1 cellular context compared by ENCODE assay signal in the genomic region with DNA sequence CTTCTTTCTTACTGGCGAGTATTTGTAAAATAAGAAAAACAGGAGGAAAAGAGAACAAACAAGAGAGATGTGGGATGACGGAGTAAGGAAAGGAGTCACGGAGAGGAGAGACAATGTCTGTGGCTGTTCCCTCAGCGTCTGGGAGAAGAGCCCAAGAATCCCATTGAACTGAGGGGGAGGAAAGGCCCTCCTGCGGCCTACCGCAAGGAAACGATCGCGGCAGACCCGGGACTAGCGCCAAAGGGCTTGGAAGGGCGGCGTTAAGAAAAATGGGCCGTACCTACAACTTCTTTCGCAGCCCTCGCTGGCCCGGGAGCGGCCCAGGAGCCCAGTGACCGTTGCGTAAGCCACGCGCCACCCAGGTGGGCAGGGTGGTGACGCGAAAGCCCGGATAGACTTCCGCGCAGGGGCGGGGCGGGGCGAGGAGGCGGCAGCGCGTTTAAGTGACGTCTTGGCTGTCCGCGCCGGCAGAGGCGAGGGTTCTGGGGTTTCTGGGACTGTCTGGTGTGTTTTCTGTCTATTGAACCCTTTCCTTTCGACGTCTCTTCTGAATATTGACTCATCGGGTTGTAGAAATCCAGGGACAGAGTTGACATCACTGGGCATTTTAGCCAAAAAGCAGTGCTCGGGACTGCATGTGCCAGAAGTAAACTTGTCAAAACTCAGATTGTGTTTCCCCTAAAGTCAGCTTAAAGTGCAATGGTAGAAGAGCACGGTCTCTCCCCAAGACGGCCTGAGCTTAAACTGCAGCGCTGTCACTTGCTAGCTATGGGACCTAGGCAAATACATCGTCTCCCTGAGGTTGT.
TF ChIP-seq lines count a peak whose summit lies in the region.

TSS of gene SLC9B1 (minus strand) at position 387 of the 806 bp plus-strand sequence. CDS start 27,994 bp downstream, outside the sequence.

TF ChIP-seq in HepG2, 621 proteins besides CTCF, POLR2A, EP300 and RAD21 (continued from another document and continues in another):
- TF ChIP-seq ZBTB14 (CRISPR knock-in tag; IDR thresholded peaks at IDR 0.05) (peak; percentile 41; the same call in 1 of the 2 replicates), ATRX (CRISPR knock-in tag; IDR thresholded peaks at IDR 0.05; ENCODE audit: borderline replicate concordance) (no peak), FOSL1 (CRISPR knock-in tag; IDR thresholded peaks at IDR 0.05; ENCODE audit: borderline replicate concordance) (no peak), ERF (CRISPR knock-in tag; IDR thresholded peaks at IDR 0.05) (peak; percentile 89), HNF1A (IDR thresholded peaks at IDR 0.05; ENCODE audit: low read depth) (no peak; the same call in 1 of the 2 replicates), HNF1A (CRISPR knock-in tag; IDR thresholded peaks at IDR 0.05; ENCODE audit: borderline replicate concordance) (peak; percentile 67; the same call in 1 of the 2 replicates), ZNF605 (CRISPR knock-in tag; IDR thresholded peaks at IDR 0.05) (peak; percentile 98), ZFY (CRISPR knock-in tag; IDR thresholded peaks at IDR 0.05) (peak; percentile 91), SP140L (CRISPR knock-in tag; IDR thresholded peaks at IDR 0.05; ENCODE audit: borderline replicate concordance) (no peak; the same call in 1 of the 2 replicates), ZNF253 (CRISPR knock-in tag; IDR thresholded peaks at IDR 0.05; ENCODE audit: borderline replicate concordance) (0 out of 2 replicates have a peak, but pooled peaks have one; percentile 22), NFIB (CRISPR knock-in tag; IDR thresholded peaks at IDR 0.05; ENCODE audit: borderline replicate concordance) (no peak), ZNF205 (CRISPR knock-in tag; IDR thresholded peaks at IDR 0.05) (0 out of 2 replicates have a peak, but pooled peaks have one; percentile 33), ZNF33A (CRISPR knock-in tag; IDR thresholded peaks at IDR 0.05; ENCODE audit: borderline replicate concordance) (no peak), KLF16 (CRISPR knock-in tag; IDR thresholded peaks at IDR 0.05) (peak in 1 of 2 experiments; percentile 87; a peak in 2 of 4 replicates), NFE2L2 (IDR thresholded peaks at IDR 0.05; ENCODE audit: low read length) (no peak), IKZF5 (CRISPR knock-in tag; IDR thresholded peaks at IDR 0.05) (peak; percentile 78; the same call in 1 of the 2 replicates), TARDBP (CRISPR knock-in tag; IDR thresholded peaks at IDR 0.05) (peak; percentile 86), SOX5 (CRISPR knock-in tag; IDR thresholded peaks at IDR 0.05; ENCODE audit: borderline replicate concordance) (peak; percentile 55; the same call in 1 of the 2 replicates), TERF1 (CRISPR knock-in tag; IDR thresholded peaks at IDR 0.05) (no peak), ZFP37 (CRISPR knock-in tag; IDR thresholded peaks at IDR 0.05; ENCODE audit: borderline replicate concordance) (peak; percentile 75; the same call in 1 of the 2 replicates), GATAD1 (CRISPR knock-in tag; IDR thresholded peaks at IDR 0.05) (peak; percentile 89), HCFC1 (IDR thresholded peaks at IDR 0.05; ENCODE audit: low read depth, low read length) (no peak), MTF2 (CRISPR knock-in tag; IDR thresholded peaks at IDR 0.05; ENCODE audit: borderline replicate concordance) (no peak), ZNF850 (CRISPR knock-in tag; conservative IDR thresholded peaks at IDR 0.05) (no peak), RXRB (CRISPR knock-in tag; IDR thresholded peaks at IDR 0.05; ENCODE audit: borderline replicate concordance) (peak; percentile 25; the same call in 1 of the 2 replicates), CHCHD3 (CRISPR knock-in tag; IDR thresholded peaks at IDR 0.05) (no peak), TOPORS (CRISPR knock-in tag; IDR thresholded peaks at IDR 0.05) (peak; percentile 75; the same call in 1 of the 2 replicates), ZNF143 (CRISPR knock-in tag; IDR thresholded peaks at IDR 0.05) (peak; percentile 70), ZFP90 (CRISPR knock-in tag; IDR thresholded peaks at IDR 0.05; ENCODE audit: borderline replicate concordance) (peak; percentile 52; the same call in 1 of the 2 replicates), ZNF598 (CRISPR knock-in tag; IDR thresholded peaks at IDR 0.05; ENCODE audit: borderline replicate concordance) (peak; percentile 76; the same call in 1 of the 2 replicates), ELF1 (CRISPR knock-in tag; IDR thresholded peaks at IDR 0.05) (peak; percentile 90), ZNF296 (CRISPR knock-in tag; conservative IDR thresholded peaks at IDR 0.05) (no peak)
- TF ChIP-seq, protein P1, sequence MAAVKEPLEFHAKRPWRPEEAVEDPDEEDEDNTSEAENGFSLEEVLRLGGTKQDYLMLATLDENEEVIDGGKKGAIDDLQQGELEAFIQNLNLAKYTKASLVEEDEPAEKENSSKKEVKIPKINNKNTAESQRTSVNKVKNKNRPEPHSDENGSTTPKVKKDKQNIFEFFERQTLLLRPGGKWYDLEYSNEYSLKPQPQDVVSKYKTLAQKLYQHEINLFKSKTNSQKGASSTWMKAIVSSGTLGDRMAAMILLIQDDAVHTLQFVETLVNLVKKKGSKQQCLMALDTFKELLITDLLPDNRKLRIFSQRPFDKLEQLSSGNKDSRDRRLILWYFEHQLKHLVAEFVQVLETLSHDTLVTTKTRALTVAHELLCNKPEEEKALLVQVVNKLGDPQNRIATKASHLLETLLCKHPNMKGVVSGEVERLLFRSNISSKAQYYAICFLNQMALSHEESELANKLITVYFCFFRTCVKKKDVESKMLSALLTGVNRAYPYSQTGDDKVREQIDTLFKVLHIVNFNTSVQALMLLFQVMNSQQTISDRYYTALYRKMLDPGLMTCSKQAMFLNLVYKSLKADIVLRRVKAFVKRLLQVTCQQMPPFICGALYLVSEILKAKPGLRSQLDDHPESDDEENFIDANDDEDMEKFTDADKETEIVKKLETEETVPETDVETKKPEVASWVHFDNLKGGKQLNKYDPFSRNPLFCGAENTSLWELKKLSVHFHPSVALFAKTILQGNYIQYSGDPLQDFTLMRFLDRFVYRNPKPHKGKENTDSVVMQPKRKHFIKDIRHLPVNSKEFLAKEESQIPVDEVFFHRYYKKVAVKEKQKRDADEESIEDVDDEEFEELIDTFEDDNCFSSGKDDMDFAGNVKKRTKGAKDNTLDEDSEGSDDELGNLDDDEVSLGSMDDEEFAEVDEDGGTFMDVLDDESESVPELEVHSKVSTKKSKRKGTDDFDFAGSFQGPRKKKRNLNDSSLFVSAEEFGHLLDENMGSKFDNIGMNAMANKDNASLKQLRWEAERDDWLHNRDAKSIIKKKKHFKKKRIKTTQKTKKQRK (IDR thresholded peaks at IDR 0.05; ENCODE audit: low read length) = no peak
- TF ChIP-seq, protein P2, sequence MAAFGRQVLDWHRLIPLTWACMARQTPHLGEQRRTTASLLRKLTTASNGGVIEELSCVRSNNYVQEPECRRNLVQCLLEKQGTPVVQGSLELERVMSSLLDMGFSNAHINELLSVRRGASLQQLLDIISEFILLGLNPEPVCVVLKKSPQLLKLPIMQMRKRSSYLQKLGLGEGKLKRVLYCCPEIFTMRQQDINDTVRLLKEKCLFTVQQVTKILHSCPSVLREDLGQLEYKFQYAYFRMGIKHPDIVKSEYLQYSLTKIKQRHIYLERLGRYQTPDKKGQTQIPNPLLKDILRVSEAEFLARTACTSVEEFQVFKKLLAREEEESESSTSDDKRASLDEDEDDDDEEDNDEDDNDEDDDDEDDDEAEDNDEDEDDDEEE (CRISPR knock-in tag; IDR thresholded peaks at IDR 0.05) = no peak; the same call in 1 of the 2 replicates
- TF ChIP-seq, protein P3, sequence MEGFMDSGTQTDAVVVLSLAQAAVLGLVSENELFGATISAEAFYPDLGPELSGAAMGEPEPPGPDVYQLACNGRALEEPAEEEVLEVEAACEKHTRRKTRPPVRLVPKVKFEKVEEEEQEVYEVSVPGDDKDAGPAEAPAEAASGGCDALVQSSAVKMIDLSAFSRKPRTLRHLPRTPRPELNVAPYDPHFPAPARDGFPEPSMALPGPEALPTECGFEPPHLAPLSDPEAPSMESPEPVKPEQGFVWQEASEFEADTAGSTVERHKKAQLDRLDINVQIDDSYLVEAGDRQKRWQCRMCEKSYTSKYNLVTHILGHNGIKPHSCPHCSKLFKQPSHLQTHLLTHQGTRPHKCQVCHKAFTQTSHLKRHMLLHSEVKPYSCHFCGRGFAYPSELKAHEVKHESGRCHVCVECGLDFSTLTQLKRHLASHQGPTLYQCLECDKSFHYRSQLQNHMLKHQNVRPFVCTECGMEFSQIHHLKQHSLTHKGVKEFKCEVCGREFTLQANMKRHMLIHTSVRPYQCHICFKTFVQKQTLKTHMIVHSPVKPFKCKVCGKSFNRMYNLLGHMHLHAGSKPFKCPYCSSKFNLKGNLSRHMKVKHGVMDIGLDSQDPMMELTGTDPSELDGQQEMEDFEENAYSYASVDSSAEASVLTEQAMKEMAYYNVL (CRISPR knock-in tag; IDR thresholded peaks at IDR 0.05; ENCODE audit: borderline replicate concordance) = peak; percentile 63; the same call in 1 of the 2 replicates
- TF ChIP-seq, protein P4, sequence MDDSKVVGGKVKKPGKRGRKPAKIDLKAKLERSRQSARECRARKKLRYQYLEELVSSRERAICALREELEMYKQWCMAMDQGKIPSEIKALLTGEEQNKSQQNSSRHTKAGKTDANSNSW (CRISPR knock-in tag; IDR thresholded peaks at IDR 0.05; ENCODE audit: borderline replicate concordance) = no peak
